ENCODE assay signal across 10 cellular contexts in genomic region chr19:6586726-6587092, GRCh38. TPM values are rescaled to one million over a fixed set of nuclear protein-coding genes. Genes with fewer than 3 reads are reported as not detected.
DNase-seq lines count a peak whose midpoint lies in the region; ATAC-seq and TF ChIP-seq lines count a peak whose summit lies in the region.
"Had no signal": no experiment of that assay in that cellular context is flagged by ENCODE, and none has a peak within 500 bp of the region (broad histone marks: within the 10 kb centered on the region; RNA-seq: fewer than 3 reads in every experiment).

No MANE protein-coding gene starts in this region.

- peak overlapping the region; percentile 59 for H2AFZ ChIP-seq in smooth muscle cell (ENCODE audit: low read depth)

- H3K4me3 Mint-ChIP-seq in activated T-cell treated with anti-CD3 and anti-CD28 coated beads, Interleukin-2, amount 50 U/mL, for 24 hours, result peak overlapping the region; percentile 34

- TF ChIP-seq CTCF in Panc1 (IDR thresholded peaks at IDR 0.05), result no peak
- no peak for TF ChIP-seq CTCF in fibroblast of the aortic adventitia (IDR thresholded peaks at IDR 0.05; ENCODE audit: insufficient read depth, low read length)
- no peak for TF ChIP-seq CTCF in smooth muscle cell (IDR thresholded peaks at IDR 0.05; ENCODE audit: borderline replicate concordance, insufficient read depth, poor library complexity, severe bottlenecking)

- H3K27me3 ChIP-seq in Panc1 (ENCODE audit: control insufficient read depth, insufficient read depth, low read length) (no peaks in the 10 kb centered on the region), smooth muscle cell (ENCODE audit: low read depth) (peaks cover 66% of the 10 kb centered on the region)

- BruUV-seq in Panc1 (replicated peaks; lab: Mats Ljungman, UMichigan), result no TSS peak

- no peaks in the 10 kb centered on the region for H3K36me3 ChIP-seq in Panc1 (ENCODE audit: control insufficient read depth, insufficient read depth, low read length)
- H3K36me3 ChIP-seq in smooth muscle cell (ENCODE audit: low read depth), result no peaks in the 10 kb centered on the region

- no peaks in the 10 kb centered on the region for H3K79me2 ChIP-seq in smooth muscle cell (ENCODE audit: low read depth)

- H3K9ac ChIP-seq in smooth muscle cell (ENCODE audit: low read depth), result no peak overlapping the region

- intact Hi-C loops in Panc1 (cut with micrococcal nuclease; ENCODE audit: unreplicated experiment), result no loop called here

- H3K27ac Mint-ChIP-seq in activated T-cell treated with anti-CD3 and anti-CD28 coated beads, Interleukin-2, amount 50 U/mL, for 24 hours, result no peak overlapping the region

- H4K20me1 ChIP-seq in smooth muscle cell (ENCODE audit: low read depth), result no peaks in the 10 kb centered on the region

- H3K27me3 Mint-ChIP-seq in activated T-cell treated with anti-CD3 and anti-CD28 coated beads, Interleukin-2, amount 50 U/mL, for 24 hours, result peaks cover 64% of the 10 kb centered on the region

- H3K4me3 ChIP-seq in Panc1 (ENCODE audit: low read depth in 2 of 2, low read length in 2 of 2) (peak overlapping the region in 1 of 2 experiments; percentile 39; a peak in 2 of 4 replicates), fibroblast of the aortic adventitia (ENCODE audit: low read depth, low read length) (peak overlapping the region; percentile 52), smooth muscle cell (peak overlapping the region; percentile 29)

- ATAC-seq in Panc1 (no peak), HG02623 (IDR thresholded peaks at IDR 0.05; ENCODE audit: unreplicated experiment) (no peak), GM18867 (IDR thresholded peaks at IDR 0.05; ENCODE audit: unreplicated experiment) (no peak)

- H3K27ac ChIP-seq in Panc1 (ENCODE audit: low read length) (peak overlapping the region; percentile 71), smooth muscle cell (ENCODE audit: low read depth) (no peak overlapping the region)

- H3K4me2 ChIP-seq in smooth muscle cell, result peak overlapping the region; percentile 71

- no peaks in the 10 kb centered on the region for H3K9me3 ChIP-seq in Panc1 (ENCODE audit: control insufficient read depth, insufficient read depth, low read depth, low read length)
- H3K9me3 ChIP-seq in smooth muscle cell (replicated peaks; ENCODE audit: low read depth), result no peaks in the 10 kb centered on the region

- H3K36me3 Mint-ChIP-seq in activated T-cell treated with anti-CD3 and anti-CD28 coated beads, Interleukin-2, amount 50 U/mL, for 24 hours (ENCODE audit: low read depth), result no peaks in the 10 kb centered on the region

- no peaks in the 10 kb centered on the region for H3F3A ChIP-seq in smooth muscle cell (ENCODE audit: low read depth)

- CTCF ChIA-PET in Panc1 (lab: Charles Lee), result interaction anchor here (0.7 kb wide), 1 partner anchor 182 kb away, joined by 3 read pairs; no protein-coding TSS in a partner anchor

- H3K4me1 Mint-ChIP-seq in activated T-cell treated with anti-CD3 and anti-CD28 coated beads, Interleukin-2, amount 50 U/mL, for 24 hours (ENCODE audit: low read depth), result peaks cover 45% of the 10 kb centered on the region

- WGBS in smooth muscle cell (ENCODE audit: low lambda C conversion rate), result 2% methylated on average over 4 of the region's 4 CpGs

- in situ Hi-C loops in Panc1 (cut with HindIII; ENCODE audit: low pct_unique_long_range_greater_than_20kb, low sequenced_read_pairs), result no loop called here

- no peak for DNase-seq in activated T-cell treated with anti-CD3 and anti-CD28 coated beads, Interleukin-2, amount 50 U/mL, for 24 hours
- DNase-seq in activated T-cell treated with anti-CD3 and anti-CD28 coated beads, Interleukin-2, amount 50 U/mL, for 1 hour, result no peak
- DNase-seq in Panc1 (ENCODE audit: low read depth, low spot score) (no peak), fibroblast of the aortic adventitia (ENCODE audit: low read depth) (no peak), smooth muscle cell (lab: John Stamatoyannopoulos, UW; ENCODE audit: unreplicated experiment) (no peak), dedifferentiated amniotic fluid mesenchymal stem cell (ENCODE audit: extremely low spot score) (no peak)
- DNase-seq: activated effector memory CD4-positive, alpha-beta T cell treated with Interleukin-2 at 50 U/mL for 16 hours; T-helper 9 cell had no signal

- POLR2A ChIA-PET in Panc1 (lab: Charles Lee), result no interaction called here

- H3K4me1 ChIP-seq in Panc1 (ENCODE audit: control insufficient read depth, insufficient read depth, low read length), result peaks cover 6% of the 10 kb centered on the region; the same call in 1 of the 2 replicates
- peaks cover 6% of the 10 kb centered on the region for H3K4me1 ChIP-seq in smooth muscle cell (ENCODE audit: low read depth)

- no peaks in the 10 kb centered on the region for H3K9me3 Mint-ChIP-seq in activated T-cell treated with anti-CD3 and anti-CD28 coated beads, Interleukin-2, amount 50 U/mL, for 24 hours

RNA-seq across cellular contexts. Expression of gene CD70, which starts 4.2 kb away (rescaled TPM):
- total RNA-seq in Panc1 (2021; ENCODE audit: unreplicated experiment) (45.4 TPM), fibroblast of the aortic adventitia (ENCODE audit: low replicate concordance) (0.09 TPM in 1 of 2 replicates, not detected in the other), smooth muscle cell (0.54 TPM in 1 of 2 replicates, not detected in the other)
- 62.7 TPM for polyA plus RNA-seq in Panc1 (2012; ENCODE audit: insufficient read length)
- polyA plus RNA-seq in smooth muscle cell, result not detected in 2 replicates

RNA-seq across cellular contexts. Expression of gene TNFSF9, which starts 55.9 kb away (rescaled TPM):
- total RNA-seq in Panc1 (2021; ENCODE audit: unreplicated experiment) (2.9 TPM), fibroblast of the aortic adventitia (ENCODE audit: low replicate concordance) (1.7 and 2.6 TPM in 2 replicates), smooth muscle cell (1.3 and 3.4 TPM in 2 replicates)
- polyA plus RNA-seq in Panc1 (2012; ENCODE audit: insufficient read length), result 1.6 TPM
- 4.6 and 7.3 TPM in 2 replicates for polyA plus RNA-seq in smooth muscle cell

Comparison
In these comparisons a context has a peak if more than half of its experiments do, and no peak if none do; other contexts are left out.
1. RNA of gene CD70, which starts 4.2 kb away (total RNA-seq): 45.4 TPM in Panc1 (single experiment); 0.54 TPM in smooth muscle cell and 0.09 TPM in fibroblast of the aortic adventitia; every median in the first group is over 10 times any median in the second.